Comparison of ENCODE assay signal across 8 cellular contexts in genomic region chr1:179809506-179810366, GRCh38.
A peak's percentile ranks its signal among the peaks of the same experiment; 100 is the strongest.
DNase-seq lines count a peak whose midpoint lies in the region; ATAC-seq, FAIRE-seq and TF ChIP-seq lines count a peak whose summit lies in the region.

No MANE protein-coding gene starts in this region.

- peak; percentile 64 to 66 for TF ChIP-seq RAD21 in A549 (conservative IDR thresholded peaks at IDR 0.05 in 1 of 2, IDR thresholded peaks at IDR 0.05 in 1 of 2)

- CTCF ChIA-PET in A549 (lab: Yijun Ruan, JAX) (interaction anchor here (0.6 to 16.1 kb wide), 48 partner anchors 9 to 731 kb away, joined by 3 to 644 read pairs (median 5); no protein-coding TSS in a partner anchor), activated B cell treated with CpG ODN at 0.5 μM for 24 hours (lab: Charles Lee) (interaction anchor here (0.6 to 3.5 kb wide), 26 partner anchors 9 to 1510 kb away, joined by 3 to 60 read pairs (median 4); partner anchors contain the start of gene TOR3A)

- no peak for TF ChIP-seq POLR2A in A549 (IDR thresholded peaks at IDR 0.05; ENCODE audit: low read length)

- no peaks in the 10 kb centered on the region for H3K9me3 Mint-ChIP-seq in activated B cell treated with CpG ODN at 0.5 μM for 24 hours

- POLR2A ChIA-PET in A549 (lab: Yijun Ruan, JAX) (interaction anchor here (0.9 to 1.1 kb wide), 2 partner anchors 73 to 104 kb away, joined by 6 to 7 read pairs; partner anchors contain the start of gene TOR1AIP1), activated B cell treated with CpG ODN at 0.5 μM for 24 hours (lab: Charles Lee) (interaction anchor here (0.5 kb wide), 1 partner anchor 777 kb away, joined by 8 read pairs; no protein-coding TSS in a partner anchor)

- intact Hi-C loops in activated B cell treated with CpG ODN at 0.5 μM for 24 hours (cut with micrococcal nuclease): loop anchor here (1.0 to 5.0 kb wide), 4 partner anchors 103 to 1499 kb away; no protein-coding TSS in a partner anchor

- WGBS in A549 (ENCODE audit: missing lambda C conversion rate): 33% methylated on average over 14 of the region's 14 CpGs

- H3K27me3 Mint-ChIP-seq in activated B cell treated with CpG ODN at 0.5 μM for 24 hours: peaks cover 23% of the 10 kb centered on the region

- peaks cover 11% of the 10 kb centered on the region for H3K4me1 Mint-ChIP-seq in activated B cell treated with CpG ODN at 0.5 μM for 24 hours

- no peak overlapping the region for H3K4me3 ChIP-seq in A549
- H3K4me3 ChIP-seq in cardiac fibroblast (replicated peaks in 1 of 2; ENCODE audit: low read depth in 2 of 2, low read length in 2 of 2): no peak overlapping the region

- H3K4me3 Mint-ChIP-seq in activated B cell treated with CpG ODN at 0.5 μM for 24 hours: no peak overlapping the region

- peak; percentile 69 to 76 for DNase-seq in A549 (ENCODE audit: low read depth in 1 of 2, low spot score in 1 of 2)
- peak; percentile 63 for DNase-seq in NCI-H2196 (lab: John Stamatoyannopoulos, UW; ENCODE audit: unreplicated experiment)
- peak; percentile 47 for DNase-seq in activated B cell treated with CpG ODN at 0.5 μM for 24 hours
- DNase-seq in cardiac fibroblast (ENCODE audit: low read depth in 2 of 2): peak; percentile 85 to 86
- DNase-seq in kidney tubule cell (ENCODE audit: low spot score): peak; percentile 64
- peak; percentile 60 for DNase-seq in stimulated activated CD4-positive, alpha-beta T cell treated with anti-CD3 and anti-CD28 coated beads, Interleukin-4, amount 100 ng/mL, for 1 hour

- TF ChIP-seq EP300 in A549 (IDR thresholded peaks at IDR 0.05): no peak

- TF ChIP-seq CTCF in A549 (IDR thresholded peaks at IDR 0.05) (peak; percentile 83), activated B cell treated with CpG ODN at 0.5 μM for 24 hours (IDR thresholded peaks at IDR 0.05) (no peak), cardiac fibroblast (IDR thresholded peaks at IDR 0.05; ENCODE audit: low read depth, low read length) (peak; percentile 88)

- H3K4me2 ChIP-seq in A549: peak overlapping the region; percentile 44; the same call in 2 of the 3 replicates

- no peaks in the 10 kb centered on the region for H3K4me1 ChIP-seq in A549

- no peaks in the 10 kb centered on the region for H3K9me3 ChIP-seq in A549

- H3K36me3 Mint-ChIP-seq in activated B cell treated with CpG ODN at 0.5 μM for 24 hours (ENCODE audit: low read depth): no peaks in the 10 kb centered on the region

- FAIRE-seq in A549 (lab: Jason Lieb, UNC): no peak

- no peak overlapping the region for H3K27ac ChIP-seq in A549

- peak; percentile 70 to 80 for ATAC-seq in A549
- ATAC-seq in GM18511 (IDR thresholded peaks at IDR 0.05; ENCODE audit: unreplicated experiment): peak; percentile 68
- ATAC-seq in HG03139 (IDR thresholded peaks at IDR 0.05; ENCODE audit: unreplicated experiment): peak; percentile 64
- ATAC-seq in activated B cell treated with CpG ODN at 0.5 μM for 24 hours (ENCODE audit: low read depth): peak; percentile 78

- no peak overlapping the region for H3K27ac Mint-ChIP-seq in activated B cell treated with CpG ODN at 0.5 μM for 24 hours

TF ChIP-seq in A549, 52 proteins besides CTCF, POLR2A, EP300 and RAD21:
- TF ChIP-seq ELK1 (IDR thresholded peaks at IDR 0.05; ENCODE audit: low read depth, low read length) (no peak), SMC3 (IDR thresholded peaks at IDR 0.05) (peak; percentile 86)
